ENCODE assay signal across 8 cellular contexts in the genomic region with DNA sequence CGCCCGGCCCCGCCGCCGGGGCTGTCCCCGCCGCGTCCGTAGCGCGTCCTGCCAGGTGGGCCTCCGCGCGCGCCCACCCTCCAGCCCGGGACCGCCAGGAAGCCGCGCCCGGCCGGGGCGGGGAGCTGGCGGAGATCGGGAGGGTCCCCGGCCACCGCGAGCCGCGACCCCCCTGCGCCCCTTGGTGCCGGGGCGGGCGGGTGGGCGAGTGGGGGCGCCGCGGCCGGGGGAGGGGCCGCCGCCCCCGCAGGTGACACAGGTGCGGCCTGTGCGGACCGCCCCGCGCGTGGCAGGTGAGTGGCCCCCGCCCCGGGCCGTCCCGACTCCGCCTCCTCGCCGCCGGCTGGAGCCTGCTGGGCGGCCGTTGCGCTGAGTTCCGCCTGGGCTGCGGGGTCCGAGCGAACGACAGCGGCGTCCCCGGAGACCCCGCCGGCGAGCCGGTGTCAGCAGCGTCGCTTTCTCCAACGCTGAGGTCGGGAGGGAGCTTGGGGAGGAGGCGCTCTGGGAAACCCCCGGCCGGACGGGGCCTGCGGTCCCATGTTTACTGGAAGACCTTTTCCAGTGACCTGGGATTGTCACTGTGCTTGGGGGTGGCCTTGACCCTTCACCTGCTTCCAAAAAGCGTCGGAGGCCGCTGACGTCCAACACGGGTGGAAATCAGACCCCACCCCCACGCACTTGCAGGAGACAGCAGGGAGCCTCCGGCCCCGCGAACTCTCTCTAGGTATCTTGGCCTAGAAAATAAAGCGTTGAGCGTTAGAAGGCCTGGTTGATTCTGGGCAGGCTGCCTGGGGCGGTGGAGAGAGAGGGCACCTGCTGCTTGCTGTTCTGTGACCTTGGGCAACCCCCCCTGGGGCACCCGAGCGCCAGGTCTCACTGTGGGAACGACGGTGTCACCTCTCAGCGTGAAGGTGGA. TPM values are rescaled to one million over a fixed set of nuclear protein-coding genes. Genes with fewer than 3 reads are reported as not detected.
DNase-seq lines count a peak whose midpoint lies in the region; ATAC-seq, FAIRE-seq and TF ChIP-seq lines count a peak whose summit lies in the region.

No MANE protein-coding gene starts in this region.

- POLR2A ChIA-PET in A549 (lab: Yijun Ruan, JAX) = interaction anchor here (1.3 kb wide), 1 partner anchor 14 kb away, joined by 5 read pairs; no protein-coding TSS in a partner anchor

- DNase-seq in A549 (ENCODE audit: low read depth in 1 of 2, low spot score in 1 of 2) = peak in 1 of 2 experiments; percentile 47
- DNase-seq in T-helper 9 cell = peak; percentile 36
- DNase-seq in central memory CD8-positive, alpha-beta T cell (ENCODE audit: low spot score in 2 of 2) = peak in 1 of 2 donors; percentile 30
- peak; percentile 75 for DNase-seq in left lobe of liver (ENCODE audit: low spot score)
- DNase-seq in stimulated activated CD4-positive, alpha-beta T cell treated with anti-CD3 and anti-CD28 coated beads, TNF-alpha, amount 100 ng/mL, for 48 hours (ENCODE audit: low read depth in 3 of 3) = peak in 2 of 3 donors; percentile 15 to 31
- no peak for DNase-seq in epidermal melanocyte (ENCODE audit: insufficient read length, low spot score)

- H3K4me3 ChIP-seq in A549 = peak overlapping the region; percentile 92

- WGBS in A549 (ENCODE audit: missing lambda C conversion rate) = 30% methylated on average over 24 of the region's 96 CpGs

- CTCF ChIA-PET in A549 (lab: Yijun Ruan, JAX) = interaction anchor here (0.7 to 4.7 kb wide), 9 partner anchors 13 to 322 kb away, joined by 3 to 20 read pairs (median 4); no protein-coding TSS in a partner anchor

- ATAC-seq in A549 (peak; percentile 54 to 56), GM18868 (IDR thresholded peaks at IDR 0.05; ENCODE audit: unreplicated experiment) (peak; percentile 67), HG03095 (IDR thresholded peaks at IDR 0.05; ENCODE audit: unreplicated experiment) (peak; percentile 60), left lobe of liver (peak; percentile 86)
- peak; percentile 39 for ATAC-seq in central memory CD8-positive, alpha-beta T cell (replicated peaks; ENCODE audit: extremely low read depth, poor library complexity, severe bottlenecking)

- no peaks in the 10 kb centered on the region for H3K27me3 Mint-ChIP-seq in central memory CD8-positive, alpha-beta T cell

- H3K4me1 ChIP-seq in A549 = peaks cover 23% of the 10 kb centered on the region; the same call in 2 of the 3 replicates

- no peaks in the 10 kb centered on the region for H3K9me3 Mint-ChIP-seq in central memory CD8-positive, alpha-beta T cell

- TF ChIP-seq EP300 in A549 (IDR thresholded peaks at IDR 0.05) = no peak

- H3K9me3 ChIP-seq in A549 = no peaks in the 10 kb centered on the region

- H3K27ac Mint-ChIP-seq in central memory CD8-positive, alpha-beta T cell (ENCODE audit: low read depth) = peak overlapping the region; percentile 93

- TF ChIP-seq RAD21 in A549 (conservative IDR thresholded peaks at IDR 0.05 in 1 of 2, IDR thresholded peaks at IDR 0.05 in 1 of 2) = no peak

- FAIRE-seq in A549 (lab: Jason Lieb, UNC) = no peak

- H3K27ac ChIP-seq in A549 = peak overlapping the region; percentile 90 to 99

- TF ChIP-seq POLR2A in A549 (IDR thresholded peaks at IDR 0.05; ENCODE audit: low read length) = no peak

- H3K4me2 ChIP-seq in A549 = peak overlapping the region; percentile 99

- peaks cover 24% of the 10 kb centered on the region for H3K36me3 Mint-ChIP-seq in central memory CD8-positive, alpha-beta T cell (ENCODE audit: insufficient read depth)

- no peak for TF ChIP-seq CTCF in A549 (IDR thresholded peaks at IDR 0.05)

- peak overlapping the region; percentile 76 for H3K4me3 Mint-ChIP-seq in central memory CD8-positive, alpha-beta T cell

- peaks cover 46% of the 10 kb centered on the region for H3K4me1 Mint-ChIP-seq in central memory CD8-positive, alpha-beta T cell

TF ChIP-seq in A549, 52 proteins besides CTCF, POLR2A, EP300 and RAD21:
- TF ChIP-seq JUN (IDR thresholded peaks at IDR 0.05) (peak in 1 of 2 experiments; percentile 22; a peak in 1 of 5 replicates), ESRRA (IDR thresholded peaks at IDR 0.05; ENCODE audit: borderline replicate concordance, low read length) (no peak)
- TF ChIP-seq, protein P1, sequence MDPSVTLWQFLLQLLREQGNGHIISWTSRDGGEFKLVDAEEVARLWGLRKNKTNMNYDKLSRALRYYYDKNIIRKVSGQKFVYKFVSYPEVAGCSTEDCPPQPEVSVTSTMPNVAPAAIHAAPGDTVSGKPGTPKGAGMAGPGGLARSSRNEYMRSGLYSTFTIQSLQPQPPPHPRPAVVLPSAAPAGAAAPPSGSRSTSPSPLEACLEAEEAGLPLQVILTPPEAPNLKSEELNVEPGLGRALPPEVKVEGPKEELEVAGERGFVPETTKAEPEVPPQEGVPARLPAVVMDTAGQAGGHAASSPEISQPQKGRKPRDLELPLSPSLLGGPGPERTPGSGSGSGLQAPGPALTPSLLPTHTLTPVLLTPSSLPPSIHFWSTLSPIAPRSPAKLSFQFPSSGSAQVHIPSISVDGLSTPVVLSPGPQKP (IDR thresholded peaks at IDR 0.05; ENCODE audit: low read depth, low read length) = no peak

RNA-seq across cellular contexts. Expression of a gene that starts 0.5 kb away (rescaled TPM):
- polyA plus RNA-seq in A549 (2011; rRNA removed) (21.0 and 22.3 TPM in 2 replicates), A549 (2017; fragmentation: RNase III; extraction: RNeasy Plus Mini Kit Qiagen cat#74134 plus additional on column Dnase treatment) (19.1 to 21.4 TPM (median 20.0 TPM) in 3 replicates)
- polyA plus RNA-seq in A549 (2012; cell fraction: cytosol; rRNA removed) = 27.9 and 38.4 TPM in 2 replicates
- 58.4 and 88.0 TPM in 2 replicates for polyA plus RNA-seq in A549 (2012; cell fraction: nucleus; rRNA removed)
- 35.3 and 35.8 TPM in 2 replicates for polyA minus RNA-seq in A549 (2011; rRNA and poly(A)+ RNA removed)
- total RNA-seq in left lobe of liver = 26.8 TPM

RNA-seq across cellular contexts. Expression of a gene that starts 31.0 kb away (rescaled TPM):
- polyA plus RNA-seq in A549 (2011; rRNA removed) (89.7 and 94.1 TPM in 2 replicates), A549 (2017; fragmentation: RNase III; extraction: RNeasy Plus Mini Kit Qiagen cat#74134 plus additional on column Dnase treatment) (372 to 495 TPM (median 379 TPM) in 3 replicates)
- 243 and 292 TPM in 2 replicates for polyA plus RNA-seq in A549 (2012; cell fraction: cytosol; rRNA removed)
- polyA plus RNA-seq in A549 (2012; cell fraction: nucleus; rRNA removed) = 169 and 182 TPM in 2 replicates
- polyA minus RNA-seq in A549 (2011; rRNA and poly(A)+ RNA removed) = 54.9 and 77.1 TPM in 2 replicates
- 15.9 TPM for total RNA-seq in left lobe of liver

RNA-seq across cellular contexts. Expression of a gene that starts 50.9 kb away (rescaled TPM):
- 93.5 and 144 TPM in 2 replicates for polyA plus RNA-seq in A549 (2011; rRNA removed)
- 90.7 and 101 TPM in 2 replicates for polyA plus RNA-seq in A549 (2012; cell fraction: cytosol; rRNA removed)
- 156 and 209 TPM in 2 replicates for polyA plus RNA-seq in A549 (2012; cell fraction: nucleus; rRNA removed)
- polyA plus RNA-seq in A549 (2017; fragmentation: RNase III; extraction: RNeasy Plus Mini Kit Qiagen cat#74134 plus additional on column Dnase treatment) = 60.6 to 64.2 TPM (median 61.5 TPM) in 3 replicates
- 241 and 307 TPM in 2 replicates for polyA minus RNA-seq in A549 (2011; rRNA and poly(A)+ RNA removed)
- 33.8 TPM for total RNA-seq in left lobe of liver
